In genomic region chr1:25360596-25361581, GRCh38 we compare ENCODE assay signal across 11 cellular contexts. TPM values are rescaled to one million over a fixed set of nuclear protein-coding genes. Genes with fewer than 3 reads are reported as not detected.
DNase-seq lines count a peak whose midpoint lies in the region; ATAC-seq and TF ChIP-seq lines count a peak whose summit lies in the region.
"Had no signal": no experiment of that assay in that cellular context is flagged by ENCODE, and none has a peak within 500 bp of the region (broad histone marks: within the 10 kb centered on the region; RNA-seq: fewer than 3 reads in every experiment).

No MANE protein-coding gene starts in this region.

- POLR2A ChIA-PET in CD4-positive, alpha-beta T cell (lab: Charles Lee): no interaction called here
- POLR2A ChIA-PET in MCF 10A (lab: Yijun Ruan, JAX): no interaction called here

- no peak overlapping the region for H3K4me3 Mint-ChIP-seq in CD4-positive, alpha-beta T cell
- H3K4me3 Mint-ChIP-seq in MCF 10A (ENCODE audit: unreplicated experiment): no peak overlapping the region
- H3K4me3 Mint-ChIP-seq: activated B cell treated with CpG ODN at 0.5 μM for 24 hours had no signal

- H3K4me1 Mint-ChIP-seq in CD4-positive, alpha-beta T cell (ENCODE audit: low read depth): peaks cover 18% of the 10 kb centered on the region
- peaks cover 7% of the 10 kb centered on the region for H3K4me1 Mint-ChIP-seq in MCF 10A (ENCODE audit: insufficient read depth, unreplicated experiment)
- H3K4me1 Mint-ChIP-seq: activated B cell treated with CpG ODN at 0.5 μM for 24 hours had no signal

- CTCF ChIA-PET in CD4-positive, alpha-beta T cell (lab: Charles Lee): no interaction called here
- CTCF ChIA-PET in MCF 10A (lab: Yijun Ruan, JAX): no interaction called here

- DNase-seq in CD4-positive, alpha-beta T cell: no peak
- DNase-seq in LHCN-M2 (ENCODE audit: low read depth): peak; percentile 86
- peak; percentile 39 for DNase-seq in MCF 10A (ENCODE audit: unreplicated experiment)
- DNase-seq in myocyte (ENCODE audit: low read depth): peak; percentile 70
- no peak for DNase-seq in NOMO-1 treated with dmso at 0.1 percent for 144 hours (lab: John Stamatoyannopoulos, UW; ENCODE audit: unreplicated experiment)
- DNase-seq in COLO668 (lab: John Stamatoyannopoulos, UW; ENCODE audit: unreplicated experiment): no peak
- DNase-seq: activated B cell treated with CpG ODN at 0.5 μM for 24 hours, anterior cingulate cortex, ovary had no signal

- no peak overlapping the region for H3K27ac ChIP-seq in CD4-positive, alpha-beta T cell (ENCODE audit: low read depth, low read length)

- ATAC-seq in CD4-positive, alpha-beta T cell (ENCODE audit: poor library complexity): no peak
- ATAC-seq in HG03025 (IDR thresholded peaks at IDR 0.05; ENCODE audit: low FRiP score, unreplicated experiment) (no peak), HG02840 (IDR thresholded peaks at IDR 0.05; ENCODE audit: low FRiP score, unreplicated experiment) (no peak)

- BruUV-seq in MCF 10A (replicated peaks; lab: Mats Ljungman, UMichigan): no TSS peak

- peak overlapping the region; percentile 51 for H3K27ac Mint-ChIP-seq in CD4-positive, alpha-beta T cell
- no peak overlapping the region for H3K27ac Mint-ChIP-seq in MCF 10A (ENCODE audit: low read depth, unreplicated experiment)
- H3K27ac Mint-ChIP-seq: activated B cell treated with CpG ODN at 0.5 μM for 24 hours had no signal

- peaks cover 56% of the 10 kb centered on the region for H3K36me3 Mint-ChIP-seq in CD4-positive, alpha-beta T cell (ENCODE audit: low read depth)
- peaks cover 62% of the 10 kb centered on the region for H3K36me3 Mint-ChIP-seq in MCF 10A (ENCODE audit: insufficient read depth, unreplicated experiment)

- no peaks in the 10 kb centered on the region for H3K27me3 ChIP-seq in CD4-positive, alpha-beta T cell (ENCODE audit: control insufficient read depth, insufficient read depth, low read length)
- H3K27me3 ChIP-seq: ovary had no signal

- H3K9me3 Mint-ChIP-seq in CD4-positive, alpha-beta T cell: no peaks in the 10 kb centered on the region
- no peaks in the 10 kb centered on the region for H3K9me3 Mint-ChIP-seq in MCF 10A (ENCODE audit: unreplicated experiment)
- H3K9me3 Mint-ChIP-seq: activated B cell treated with CpG ODN at 0.5 μM for 24 hours had no signal

- intact Hi-C loops in CD4-positive, alpha-beta T cell (cut with DNase I, micrococcal nuclease): no loop called here
- intact Hi-C loops in MCF 10A (cut with micrococcal nuclease): no loop called here

- no peaks in the 10 kb centered on the region for H3K9me3 ChIP-seq in CD4-positive, alpha-beta T cell (ENCODE audit: control insufficient read depth, low read length)
- H3K9me3 ChIP-seq: ovary had no signal

- TF ChIP-seq CTCF in CD4-positive, alpha-beta T cell (IDR thresholded peaks at IDR 0.05): no peak
- TF ChIP-seq CTCF in MCF 10A (IDR thresholded peaks at IDR 0.05; ENCODE audit: unreplicated experiment): no peak

- no peaks in the 10 kb centered on the region for H3K27me3 Mint-ChIP-seq in CD4-positive, alpha-beta T cell
- no peaks in the 10 kb centered on the region for H3K27me3 Mint-ChIP-seq in MCF 10A (ENCODE audit: insufficient read depth, unreplicated experiment)
- H3K27me3 Mint-ChIP-seq: activated B cell treated with CpG ODN at 0.5 μM for 24 hours had no signal

RNA-seq across cellular contexts. Expression of gene TMEM50A, which starts 22.8 kb away (rescaled TPM):
- 10 to 100 TPM; 82.6 to 83.1 TPM for total RNA-seq in CD4-positive, alpha-beta T cell
- total RNA-seq in LHCN-M2 (2014; rRNA removed) (83.0 and 94.0 TPM in 2 replicates), MCF 10A (2022) (88.3 and 107 TPM in 2 replicates), myocyte (117 and 160 TPM in 2 replicates)
- polyA plus RNA-seq in LHCN-M2 (2012): 144 TPM
- 148 TPM for polyA plus RNA-seq in myocyte (2012)

RNA-seq across cellular contexts. Expression of gene RHCE, which starts 59.7 kb away (rescaled TPM):
- total RNA-seq in CD4-positive, alpha-beta T cell: 1 to 10 TPM in 1 of 2 experiments, under 1 TPM in 1; 0.25 to 1.1 TPM
- total RNA-seq in LHCN-M2 (2014; rRNA removed) (0.92 and 1.6 TPM in 2 replicates), MCF 10A (2022) (0.42 and 0.61 TPM in 2 replicates), myocyte (2.1 and 2.2 TPM in 2 replicates)
- 0.78 TPM for polyA plus RNA-seq in LHCN-M2 (2012)
- 1.9 TPM for polyA plus RNA-seq in myocyte (2012)
- total RNA-seq: activated B cell treated with CpG ODN at 0.5 μM for 24 hours had no signal

Comparison
In these comparisons a context has a peak if more than half of its experiments do, and no peak if none do; other contexts are left out.
1. DNase-seq: peak in LHCN-M2 (single experiment), MCF 10A (single experiment) and myocyte (single experiment); none in CD4-positive, alpha-beta T cell (0 of 10), NOMO-1 treated with dmso at 0.1 percent for 144 hours (single experiment) and COLO668 (single experiment).